2 cellular contexts compared by ENCODE assay signal in the genomic region with DNA sequence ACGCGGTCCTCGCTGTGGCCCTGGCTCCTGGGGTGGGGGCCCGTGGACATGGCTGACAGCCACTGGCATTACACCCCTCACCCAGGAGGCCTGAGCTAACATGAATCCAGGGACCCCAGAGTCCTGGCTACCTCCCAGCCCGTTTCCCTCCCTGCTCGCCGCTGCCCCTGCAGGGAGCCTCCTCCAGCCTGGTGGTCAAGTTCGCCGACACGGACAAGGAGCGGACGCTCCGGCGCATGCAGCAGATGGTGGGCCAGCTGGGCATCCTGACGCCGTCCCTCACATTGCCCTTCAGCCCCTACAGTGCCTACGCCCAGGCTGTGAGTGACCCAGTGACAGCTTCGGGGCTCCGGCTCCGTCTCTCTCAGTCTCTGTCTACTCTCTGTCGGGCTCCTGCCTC.
TF ChIP-seq lines count a peak whose summit lies in the region.

No MANE protein-coding gene starts in this region.

TF ChIP-seq in SK-N-SH, 30 proteins besides CTCF, POLR2A, EP300 and RAD21 (continued from another document):
- TF ChIP-seq RXRA (IDR thresholded peaks at IDR 0.05; ENCODE audit: borderline replicate concordance, low read depth) (no peak), JUND (IDR thresholded peaks at IDR 0.05) (no peak), FOXJ3 (CRISPR knock-in tag; IDR thresholded peaks at IDR 0.05) (no peak), EZH2phosphoT487 (IDR thresholded peaks at IDR 0.05; ENCODE audit: borderline replicate concordance, low read depth) (no peak), MEF2A (IDR thresholded peaks at IDR 0.05; ENCODE audit: borderline replicate concordance, low read depth) (no peak), TAF1 (IDR thresholded peaks at IDR 0.05; ENCODE audit: borderline replicate concordance, low read depth, low read length) (no peak)
- TF ChIP-seq, protein P1, sequence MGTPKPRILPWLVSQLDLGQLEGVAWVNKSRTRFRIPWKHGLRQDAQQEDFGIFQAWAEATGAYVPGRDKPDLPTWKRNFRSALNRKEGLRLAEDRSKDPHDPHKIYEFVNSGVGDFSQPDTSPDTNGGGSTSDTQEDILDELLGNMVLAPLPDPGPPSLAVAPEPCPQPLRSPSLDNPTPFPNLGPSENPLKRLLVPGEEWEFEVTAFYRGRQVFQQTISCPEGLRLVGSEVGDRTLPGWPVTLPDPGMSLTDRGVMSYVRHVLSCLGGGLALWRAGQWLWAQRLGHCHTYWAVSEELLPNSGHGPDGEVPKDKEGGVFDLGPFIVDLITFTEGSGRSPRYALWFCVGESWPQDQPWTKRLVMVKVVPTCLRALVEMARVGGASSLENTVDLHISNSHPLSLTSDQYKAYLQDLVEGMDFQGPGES (IDR thresholded peaks at IDR 0.05; ENCODE audit: low read depth, low read length) = no peak

TF ChIP-seq in SK-N-SH treated with all-trans-retinoic acid at 6 μM for 48 hours, 23 proteins besides CTCF, POLR2A, EP300 and RAD21 (continued from another document):
- TF ChIP-seq, protein P2, sequence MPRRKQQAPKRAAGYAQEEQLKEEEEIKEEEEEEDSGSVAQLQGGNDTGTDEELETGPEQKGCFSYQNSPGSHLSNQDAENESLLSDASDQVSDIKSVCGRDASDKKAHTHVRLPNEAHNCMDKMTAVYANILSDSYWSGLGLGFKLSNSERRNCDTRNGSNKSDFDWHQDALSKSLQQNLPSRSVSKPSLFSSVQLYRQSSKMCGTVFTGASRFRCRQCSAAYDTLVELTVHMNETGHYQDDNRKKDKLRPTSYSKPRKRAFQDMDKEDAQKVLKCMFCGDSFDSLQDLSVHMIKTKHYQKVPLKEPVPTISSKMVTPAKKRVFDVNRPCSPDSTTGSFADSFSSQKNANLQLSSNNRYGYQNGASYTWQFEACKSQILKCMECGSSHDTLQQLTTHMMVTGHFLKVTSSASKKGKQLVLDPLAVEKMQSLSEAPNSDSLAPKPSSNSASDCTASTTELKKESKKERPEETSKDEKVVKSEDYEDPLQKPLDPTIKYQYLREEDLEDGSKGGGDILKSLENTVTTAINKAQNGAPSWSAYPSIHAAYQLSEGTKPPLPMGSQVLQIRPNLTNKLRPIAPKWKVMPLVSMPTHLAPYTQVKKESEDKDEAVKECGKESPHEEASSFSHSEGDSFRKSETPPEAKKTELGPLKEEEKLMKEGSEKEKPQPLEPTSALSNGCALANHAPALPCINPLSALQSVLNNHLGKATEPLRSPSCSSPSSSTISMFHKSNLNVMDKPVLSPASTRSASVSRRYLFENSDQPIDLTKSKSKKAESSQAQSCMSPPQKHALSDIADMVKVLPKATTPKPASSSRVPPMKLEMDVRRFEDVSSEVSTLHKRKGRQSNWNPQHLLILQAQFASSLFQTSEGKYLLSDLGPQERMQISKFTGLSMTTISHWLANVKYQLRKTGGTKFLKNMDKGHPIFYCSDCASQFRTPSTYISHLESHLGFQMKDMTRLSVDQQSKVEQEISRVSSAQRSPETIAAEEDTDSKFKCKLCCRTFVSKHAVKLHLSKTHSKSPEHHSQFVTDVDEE (CRISPR knock-in tag; IDR thresholded peaks at IDR 0.05) = no peak
- no peak for TF ChIP-seq OSR1 (CRISPR knock-in tag; IDR thresholded peaks at IDR 0.05)
TF ChIP-seq in SK-N-SH treated with all-trans-retinoic acid at 6 μM for 48 hours: peak in this region for 0.
